Comparison of ENCODE assay signal across 1 cellular context in genomic region chr5:173887610-173888472, GRCh38.
TF ChIP-seq lines count a peak whose summit lies in the region.

TSS of gene CPEB4 (plus strand) at chr5:173888349. CDS start at chr5:173889734, 1,385 bp downstream.

TF ChIP-seq in H1, 55 proteins besides CTCF, POLR2A, EP300 and RAD21:
- no peak for TF ChIP-seq CHD1 (IDR thresholded peaks at IDR 0.05; ENCODE audit: low read depth, low read length)
- peak; percentile 48 for TF ChIP-seq SIX5 (IDR thresholded peaks at IDR 0.05; ENCODE audit: low read depth, low read length)
- TF ChIP-seq PHF8 (conservative IDR thresholded peaks at IDR 0.05; ENCODE audit: low read depth, low read length): peak; percentile 54; the same call in 1 of the 2 replicates
- TF ChIP-seq SP2 (IDR thresholded peaks at IDR 0.05; ENCODE audit: low read length): no peak
- TF ChIP-seq NRF1 (IDR thresholded peaks at IDR 0.05; ENCODE audit: low read depth, low read length): no peak
- TF ChIP-seq SP4 (IDR thresholded peaks at IDR 0.05; ENCODE audit: low read length): peak; percentile 95
- no peak for TF ChIP-seq KDM5A (IDR thresholded peaks at IDR 0.05; ENCODE audit: low read length)
- no peak for TF ChIP-seq RXRA (IDR thresholded peaks at IDR 0.05; ENCODE audit: insufficient read depth, low read depth, low read length)
- TF ChIP-seq SAP30 (IDR thresholded peaks at IDR 0.05; ENCODE audit: insufficient read depth, insufficient replicate concordance, low read length): peak; percentile 98
- peak; percentile 89 for TF ChIP-seq TAF7 (optimal IDR thresholded peaks at IDR 0.05; ENCODE audit: borderline replicate concordance, low read depth, low read length)
- no peak for TF ChIP-seq CHD7 (IDR thresholded peaks at IDR 0.05; ENCODE audit: insufficient replicate concordance, low read length)
- TF ChIP-seq RBBP5 (IDR thresholded peaks at IDR 0.05; ENCODE audit: borderline replicate concordance, low read depth, low read length): no peak; the same call in 1 of the 2 replicates
- peak; percentile 45 for TF ChIP-seq CTBP2 (IDR thresholded peaks at IDR 0.05; ENCODE audit: borderline replicate concordance, insufficient read depth, insufficient read length, low read length)
- peak; percentile 66; the same call in 1 of the 2 replicates for TF ChIP-seq GABPA (IDR thresholded peaks at IDR 0.05; ENCODE audit: borderline replicate concordance, insufficient read depth, low read length)
- no peak for TF ChIP-seq SRF (IDR thresholded peaks at IDR 0.05; ENCODE audit: low read depth, low read length)
- no peak for TF ChIP-seq ZNF274 (IDR thresholded peaks at IDR 0.05; ENCODE audit: borderline replicate concordance, extremely low read depth, low read length)
- peak; percentile 81 for TF ChIP-seq MAX (IDR thresholded peaks at IDR 0.05)
- no peak for TF ChIP-seq SIRT6 (IDR thresholded peaks at IDR 0.05; ENCODE audit: low read length)
- TF ChIP-seq CHD2 (IDR thresholded peaks at IDR 0.05; ENCODE audit: low read length): no peak
- TF ChIP-seq CBX8 (IDR thresholded peaks at IDR 0.05; ENCODE audit: borderline replicate concordance, low read depth, low read length): no peak
- no peak for TF ChIP-seq ATF2 (IDR thresholded peaks at IDR 0.05; ENCODE audit: low read length)
- peak; percentile 75; the same call in 1 of the 2 replicates for TF ChIP-seq TBP (IDR thresholded peaks at IDR 0.05; ENCODE audit: low read depth, low read length)
- TF ChIP-seq POU5F1 (IDR thresholded peaks at IDR 0.05; ENCODE audit: low read depth, low read length): no peak
- no peak; the same call in 1 of the 2 replicates for TF ChIP-seq TCF12 (IDR thresholded peaks at IDR 0.05; ENCODE audit: low read depth, low read length)
- no peak for TF ChIP-seq BRCA1 (IDR thresholded peaks at IDR 0.05; ENCODE audit: low read depth, low read length)
- TF ChIP-seq TEAD4 (IDR thresholded peaks at IDR 0.05; ENCODE audit: low read depth, low read length): no peak
- peak; percentile 86 to 91 for TF ChIP-seq HDAC2 (IDR thresholded peaks at IDR 0.05; ENCODE audit: borderline replicate concordance in 1 of 2, low read depth in 2 of 2, low read length in 2 of 2)
- TF ChIP-seq FOSL1 (IDR thresholded peaks at IDR 0.05; ENCODE audit: insufficient read depth, low read depth, low read length): no peak
- no peak for TF ChIP-seq BACH1 (IDR thresholded peaks at IDR 0.05; ENCODE audit: low read length)
- no peak for TF ChIP-seq HDAC6 (IDR thresholded peaks at IDR 0.05; ENCODE audit: low read depth, low read length)
- peak; percentile 56 for TF ChIP-seq CREB1 (IDR thresholded peaks at IDR 0.05)
- TF ChIP-seq SIN3A (conservative IDR thresholded peaks at IDR 0.05 in 1 of 2, IDR thresholded peaks at IDR 0.05 in 1 of 2; ENCODE audit: low read depth in 1 of 2, low read length in 2 of 2): peak; percentile 100
- peak; percentile 95 for TF ChIP-seq KDM4A (IDR thresholded peaks at IDR 0.05; ENCODE audit: low read depth, low read length, severe bottlenecking)
- no peak for TF ChIP-seq MAFK (IDR thresholded peaks at IDR 0.05; ENCODE audit: low read depth, low read length)
- no peak for TF ChIP-seq EZH2 (IDR thresholded peaks at IDR 0.05; ENCODE audit: low read depth, low read length, severe bottlenecking)
- TF ChIP-seq NANOG (IDR thresholded peaks at IDR 0.05; ENCODE audit: insufficient read depth, low read depth, low read length, poor library complexity, severe bottlenecking): no peak
- no peak for TF ChIP-seq GTF2F1 (IDR thresholded peaks at IDR 0.05; ENCODE audit: borderline replicate concordance, low read depth, low read length)
- peak; percentile 93 for TF ChIP-seq TAF1 (IDR thresholded peaks at IDR 0.05; ENCODE audit: low read depth, low read length)
- TF ChIP-seq CEBPB (IDR thresholded peaks at IDR 0.05; ENCODE audit: low read depth, low read length): no peak
- TF ChIP-seq ATF3 (IDR thresholded peaks at IDR 0.05; ENCODE audit: insufficient read depth, low read depth, low read length): no peak
- no peak for TF ChIP-seq JUND (IDR thresholded peaks at IDR 0.05; ENCODE audit: low read length)
- TF ChIP-seq EGR1 (IDR thresholded peaks at IDR 0.05; ENCODE audit: borderline replicate concordance, low read depth, low read length): no peak
- no peak for TF ChIP-seq BCL11A (IDR thresholded peaks at IDR 0.05; ENCODE audit: low read depth in 2 of 2, low read length in 2 of 2)
- TF ChIP-seq POLR2AphosphoS5 (IDR thresholded peaks at IDR 0.05; ENCODE audit: low read depth, low read length): 0 out of 2 replicates have a peak, but pooled peaks have one; percentile 46
- TF ChIP-seq CBX5 (IDR thresholded peaks at IDR 0.05; ENCODE audit: low read depth, low read length): no peak
- no peak for TF ChIP-seq KDM1A (IDR thresholded peaks at IDR 0.05; ENCODE audit: borderline replicate concordance, low read length)
- TF ChIP-seq YY1 (IDR thresholded peaks at IDR 0.05; ENCODE audit: low read depth, low read length): peak; percentile 100
- TF ChIP-seq SUZ12 (IDR thresholded peaks at IDR 0.05; ENCODE audit: low read length): no peak
- TF ChIP-seq E2F6 (IDR thresholded peaks at IDR 0.05): peak; percentile 60
- no peak for TF ChIP-seq JUN (IDR thresholded peaks at IDR 0.05; ENCODE audit: low read depth, low read length)
- no peak for TF ChIP-seq RFX5 (IDR thresholded peaks at IDR 0.05; ENCODE audit: borderline replicate concordance, low read depth, low read length)
- peak; percentile 89 for TF ChIP-seq USF2 (IDR thresholded peaks at IDR 0.05; ENCODE audit: low read length)
- TF ChIP-seq ASH2L (IDR thresholded peaks at IDR 0.05; ENCODE audit: low read length): peak; percentile 76
- peak; percentile 85 for TF ChIP-seq SP1 (IDR thresholded peaks at IDR 0.05; ENCODE audit: low read depth, low read length)
- TF ChIP-seq RNF2 (IDR thresholded peaks at IDR 0.05; ENCODE audit: borderline replicate concordance, low read depth, low read length, missing control alignments, poor library complexity, severe bottlenecking): no peak
